19 cellular contexts compared by ENCODE assay signal in genomic region chr18:64219511-64219910, GRCh38.
DNase-seq lines count a peak whose midpoint lies in the region; ATAC-seq and TF ChIP-seq lines count a peak whose summit lies in the region.
"Had no signal": no experiment of that assay in that cellular context is flagged by ENCODE, and none has a peak within 500 bp of the region (broad histone marks: within the 10 kb centered on the region; RNA-seq: fewer than 3 reads in every experiment).

No MANE protein-coding gene starts in this region.

- TF ChIP-seq CTCF in GM23338 (conservative IDR thresholded peaks at IDR 0.05; ENCODE audit: low read depth in 2 of 2) = no peak
- TF ChIP-seq CTCF in nephron (IDR thresholded peaks at IDR 0.05; ENCODE audit: unreplicated experiment in 3 of 3) = no peak

- H3K36me3 ChIP-seq in GM23338 (ENCODE audit: insufficient read depth) = no peaks in the 10 kb centered on the region
- H3K36me3 ChIP-seq: BE2C had no signal

- H3K27me3 Mint-ChIP-seq in GM23338 (ENCODE audit: insufficient read depth, low read depth, poor library complexity) = no peaks in the 10 kb centered on the region
- H3K27me3 Mint-ChIP-seq in nephron (ENCODE audit: low read depth) = no peaks in the 10 kb centered on the region
- H3K27me3 Mint-ChIP-seq: CD4-positive, CD25-positive, alpha-beta regulatory T cell had no signal

- H3K9me3 Mint-ChIP-seq in GM23338 (no peaks in the 10 kb centered on the region), nephron (no peaks in the 10 kb centered on the region)

- no peak overlapping the region for H3K27ac ChIP-seq in GM23338 (ENCODE audit: low read depth)
- H3K27ac ChIP-seq: PC-9, RWPE1 had no signal

- POLR2A ChIA-PET in HEK293T (lab: Yijun Ruan, JAX) = no interaction called here

- no peak for ATAC-seq in GM23338
- ATAC-seq: HepG2 had no signal

- H3K36me3 Mint-ChIP-seq in GM23338 (ENCODE audit: low read depth) (no peaks in the 10 kb centered on the region), nephron (ENCODE audit: low read depth) (no peaks in the 10 kb centered on the region)
- H3K36me3 Mint-ChIP-seq: CD4-positive, CD25-positive, alpha-beta regulatory T cell had no signal

- peak overlapping the region; percentile 67; the same call in 1 of the 2 replicates for H2AFZ ChIP-seq in GM23338
- H2AFZ ChIP-seq: PC-9 had no signal

- no peak overlapping the region for H3K4me3 Mint-ChIP-seq in GM23338
- no peak overlapping the region for H3K4me3 Mint-ChIP-seq in nephron
- H3K4me3 Mint-ChIP-seq: CD4-positive, CD25-positive, alpha-beta regulatory T cell had no signal

- DNase-seq in NCI-H146 (lab: John Stamatoyannopoulos, UW) (peak; percentile 35), NCI-H146 treated with DMSO at 0.1 percent for 48 hours (lab: John Stamatoyannopoulos, UW; ENCODE audit: unreplicated experiment) (no peak), GM23338 (ENCODE audit: low spot score) (no peak), NCI-H748 treated with DMSO at 0.1 percent for 48 hours (lab: John Stamatoyannopoulos, UW) (peak; percentile 28), T-helper 1 cell (no peak), HEK293T (ENCODE audit: extremely low spot score) (no peak), NCI-H774 (lab: John Stamatoyannopoulos, UW) (no peak)
- DNase-seq: BE2C; CD4-positive, CD25-positive, alpha-beta regulatory T cell; DMS53; KBM-7; NCI-H1436; NCI-H2029 treated with DMSO at 0.1 percent for 48 hours; NCI-H226; PC-9; SIG-M5 had no signal

- no peaks in the 10 kb centered on the region for H3K79me2 ChIP-seq in GM23338 (replicated peaks; ENCODE audit: insufficient read depth)

- peaks cover 11% of the 10 kb centered on the region for H3K4me1 ChIP-seq in GM23338 (ENCODE audit: insufficient read depth)
- H3K4me1 ChIP-seq: BE2C had no signal

- no peak overlapping the region for H3K4me3 ChIP-seq in GM23338
- H3K4me3 ChIP-seq: PC-9 had no signal

- no peaks in the 10 kb centered on the region for H3F3A ChIP-seq in GM23338 (replicated peaks; ENCODE audit: low read depth)

- no peaks in the 10 kb centered on the region for H3K27me3 ChIP-seq in GM23338 (ENCODE audit: insufficient read depth)
- H3K27me3 ChIP-seq: BE2C had no signal

- H3K4me1 Mint-ChIP-seq in GM23338 (peaks cover 8% of the 10 kb centered on the region; the same call in 2 of the 3 replicates), nephron (peaks cover 20% of the 10 kb centered on the region)
- H3K4me1 Mint-ChIP-seq: CD4-positive, CD25-positive, alpha-beta regulatory T cell had no signal

- H3K27ac Mint-ChIP-seq in GM23338 = no peak overlapping the region
- peak overlapping the region; percentile 72 to 93 (median 76) for H3K27ac Mint-ChIP-seq in nephron
- H3K27ac Mint-ChIP-seq: CD4-positive, CD25-positive, alpha-beta regulatory T cell had no signal

- no peak overlapping the region for H3K4me2 ChIP-seq in GM23338
- H3K4me2 ChIP-seq: PC-9 had no signal

- CTCF ChIA-PET in HEK293T (lab: Yijun Ruan, JAX) = no interaction called here

- H4K20me1 ChIP-seq in GM23338 (replicated peaks; ENCODE audit: insufficient read depth) = no peaks in the 10 kb centered on the region

- H3K9me2 ChIP-seq in GM23338 (ENCODE audit: insufficient read depth) = no peaks in the 10 kb centered on the region

TF ChIP-seq in GM23338, 12 proteins besides CTCF, POLR2A, EP300 and RAD21 (continues in another document):
- TF ChIP-seq EZH2 (IDR thresholded peaks at IDR 0.05; ENCODE audit: low read depth, unreplicated experiment) = no peak
- TF ChIP-seq POLR2AphosphoS5 (IDR thresholded peaks at IDR 0.05; ENCODE audit: low read depth) = no peak
- TF ChIP-seq STAT1 (IDR thresholded peaks at IDR 0.05; ENCODE audit: unreplicated experiment) = no peak
- no peak for TF ChIP-seq JUNB (IDR thresholded peaks at IDR 0.05; ENCODE audit: unreplicated experiment)

TF ChIP-seq in HEK293T, 16 proteins besides CTCF, POLR2A, EP300 and RAD21:
- no peak for TF ChIP-seq HDGF (IDR thresholded peaks at IDR 0.05; ENCODE audit: borderline replicate concordance)
- no peak for TF ChIP-seq ARNT (IDR thresholded peaks at IDR 0.05)
- no peak for TF ChIP-seq TARDBP (IDR thresholded peaks at IDR 0.05)
- no peak for TF ChIP-seq BHLHE40 (IDR thresholded peaks at IDR 0.05; ENCODE audit: borderline replicate concordance)
- no peak for TF ChIP-seq ELF4 (IDR thresholded peaks at IDR 0.05)
- TF ChIP-seq L3MBTL2 (conservative IDR thresholded peaks at IDR 0.05) = no peak
- TF ChIP-seq FOXM1 (IDR thresholded peaks at IDR 0.05; ENCODE audit: borderline replicate concordance) = no peak
- TF ChIP-seq SUZ12 (IDR thresholded peaks at IDR 0.05) = no peak
- TF ChIP-seq SP1 (IDR thresholded peaks at IDR 0.05) = no peak
- no peak for TF ChIP-seq LEF1 (IDR thresholded peaks at IDR 0.05; ENCODE audit: borderline replicate concordance)
- no peak for TF ChIP-seq FOXK2 (IDR thresholded peaks at IDR 0.05)
- no peak for TF ChIP-seq CTBP1 (IDR thresholded peaks at IDR 0.05; ENCODE audit: borderline replicate concordance)

Comparison
In these comparisons a context has a peak if more than half of its experiments do, and no peak if none do; other contexts are left out.
1. DNase-seq: peak in NCI-H146 (single experiment) and NCI-H748 treated with DMSO at 0.1 percent for 48 hours (single experiment); none in NCI-H146 treated with DMSO at 0.1 percent for 48 hours (single experiment), GM23338 (single experiment), T-helper 1 cell (0 of 5), HEK293T (single experiment) and NCI-H774 (single experiment).